16 cellular contexts compared by ENCODE assay signal in the genomic region with DNA sequence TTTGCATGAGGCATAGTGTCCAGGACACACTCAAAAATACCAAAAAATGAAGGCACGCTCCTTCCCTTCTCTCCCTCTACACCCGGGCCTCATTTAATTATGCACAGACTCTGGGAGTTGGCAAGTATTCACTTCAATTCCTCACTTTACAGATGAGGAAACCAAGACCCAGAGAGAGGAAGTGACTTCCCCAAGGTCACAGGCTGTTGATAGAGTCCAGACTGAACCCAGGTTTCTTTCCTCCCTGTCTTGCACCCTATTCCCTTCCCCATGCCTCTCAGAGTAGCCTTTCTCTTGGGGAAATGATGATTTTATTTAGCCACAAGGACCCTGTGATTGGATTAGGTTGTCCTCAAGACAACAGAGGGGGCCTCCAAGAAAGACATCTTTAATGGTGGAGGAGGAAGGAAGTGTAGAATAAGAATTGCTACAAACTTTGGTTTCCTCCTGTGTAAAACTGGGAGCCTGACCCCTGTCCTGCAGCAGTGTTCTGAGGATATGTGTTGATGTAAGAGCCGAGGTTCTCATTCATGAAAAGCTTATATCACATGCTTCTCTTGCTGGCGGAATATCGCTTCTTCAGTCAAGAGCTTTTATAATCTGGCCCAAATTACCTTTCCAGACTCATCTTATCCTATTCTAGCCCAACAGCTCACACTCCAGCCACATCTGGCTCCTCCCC. TPM values are rescaled to one million over a fixed set of nuclear protein-coding genes. Genes with fewer than 3 reads are reported as not detected.
DNase-seq lines count a peak whose midpoint lies in the region; ATAC-seq and TF ChIP-seq lines count a peak whose summit lies in the region.
"Had no signal": no experiment of that assay in that cellular context is flagged by ENCODE, and none has a peak within 500 bp of the region (broad histone marks: within the 10 kb centered on the region; RNA-seq: fewer than 3 reads in every experiment).

No MANE protein-coding gene starts in this region.

- H3K79me1 ChIP-seq in IMR-90 (ENCODE audit: low read depth in 1 of 2, low read length in 2 of 2) = no peaks in the 10 kb centered on the region

- H3K9me3 Mint-ChIP-seq in memory B cell = no peaks in the 10 kb centered on the region
- H3K9me3 Mint-ChIP-seq: immature natural killer cell; nephron; stimulated activated naive CD8-positive, alpha-beta T cell treated with anti-CD3 and anti-CD28 coated beads, Interleukin-15, Interleukin-2, amounts not matched to agents 100 ng/mL and 50 ng/mL, for 24 hours had no signal

- H3K27ac ChIP-seq in IMR-90 (ENCODE audit: insufficient read depth, low read length) = no peak overlapping the region
- H3K27ac ChIP-seq: cardiac muscle cell, vagina had no signal

- no peak overlapping the region for H2AK9ac ChIP-seq in IMR-90 (replicated peaks; ENCODE audit: low read depth, low read length, poor library complexity)

- peak overlapping the region; percentile 30; the same call in 1 of the 2 replicates for H4K91ac ChIP-seq in IMR-90 (ENCODE audit: insufficient read depth, low read depth, low read length)

- BruUV-seq in IMR-90 (replicated peaks; lab: Mats Ljungman, UMichigan) = no TSS peak

- no peaks in the 10 kb centered on the region for H4K20me1 ChIP-seq in IMR-90 (ENCODE audit: insufficient read depth, low read length)

- no peak overlapping the region for H3K4me2 ChIP-seq in IMR-90 (ENCODE audit: low read depth, low read length)

- peaks cover 6% of the 10 kb centered on the region for H3K27me3 Mint-ChIP-seq in T-helper 17 cell
- no peaks in the 10 kb centered on the region for H3K27me3 Mint-ChIP-seq in memory B cell
- H3K27me3 Mint-ChIP-seq: stimulated activated naive CD8-positive, alpha-beta T cell treated with anti-CD3 and anti-CD28 coated beads, Interleukin-15, Interleukin-2, amounts not matched to agents 100 ng/mL and 50 ng/mL, for 24 hours had no signal

- peak overlapping the region; percentile 47; the same call in 1 of the 2 replicates for H2AK5ac ChIP-seq in IMR-90 (ENCODE audit: low read depth, low read length)

- H3K18ac ChIP-seq in IMR-90 (ENCODE audit: low read depth, low read length) = peak overlapping the region; percentile 35; the same call in 1 of the 2 replicates

- no peak overlapping the region for H2BK5ac ChIP-seq in IMR-90 (ENCODE audit: low read depth, low read length, poor library complexity, severe bottlenecking)

- CTCF ChIA-PET in IMR-90 (lab: Yijun Ruan, JAX) = no interaction called here

- peak overlapping the region; percentile 32 to 77; a peak in 1 of 4 replicates for H4K8ac ChIP-seq in IMR-90 (ENCODE audit: low read depth in 2 of 2, low read length in 2 of 2)

- H3K56ac ChIP-seq in IMR-90 (ENCODE audit: extremely low read depth, insufficient read depth, low read length) = no peak overlapping the region

- intact Hi-C loops in IMR-90 (cut with micrococcal nuclease) = no loop called here

- POLR2A ChIA-PET in IMR-90 (lab: Charles Lee; ENCODE audit: unreplicated experiment) = no interaction called here

- dilution Hi-C loops in IMR-90 (cut with HindIII; ENCODE audit: low sequenced_read_pairs, unreplicated experiment) = no loop called here

- peak overlapping the region; percentile 40; the same call in 1 of the 3 replicates for H2BK15ac ChIP-seq in IMR-90 (ENCODE audit: low read depth, low read length)

- no peak for TF ChIP-seq RAD21 in IMR-90 (IDR thresholded peaks at IDR 0.05; ENCODE audit: low read length)

- H3K9me3 ChIP-seq in IMR-90 (ENCODE audit: control insufficient read depth, insufficient read depth, low read length) = no peaks in the 10 kb centered on the region
- H3K9me3 ChIP-seq in T-helper 17 cell (ENCODE audit: control insufficient read depth, low read length, poor library complexity, severe bottlenecking) = no peaks in the 10 kb centered on the region
- H3K9me3 ChIP-seq: vagina had no signal

- H4K5ac ChIP-seq in IMR-90 (ENCODE audit: low read depth, low read length) = peak overlapping the region; percentile 16

- H3K4ac ChIP-seq in IMR-90 (ENCODE audit: low read depth, low read length) = peak overlapping the region; percentile 70

- in situ Hi-C loops in IMR-90 (cut with MboI; ENCODE audit: low sequenced_read_pairs) = no loop called here

- no peak overlapping the region; the same call in 1 of the 2 replicates for H3K14ac ChIP-seq in IMR-90 (replicated peaks; ENCODE audit: low read depth, low read length)

- DNase-seq in AML-193 (lab: John Stamatoyannopoulos, UW) (peak; percentile 50 to 58), IMR-90 (no peak), T-helper 17 cell (no peak), memory B cell (ENCODE audit: low spot score in 2 of 2) (no peak), NCI-H1930 (lab: John Stamatoyannopoulos, UW) (no peak), T-helper 9 cell (no peak)
- DNase-seq in stimulated activated CD4-positive, alpha-beta T cell treated with anti-CD3 and anti-CD28 coated beads, Interleukin-2, amount 100 ng/mL, for 48 hours = no peak
- DNase-seq: immature natural killer cell, NCI-H1105, NCI-H774 had no signal

- no peak for TF ChIP-seq CTCF in IMR-90 (conservative IDR thresholded peaks at IDR 0.05; ENCODE audit: low read depth, low read length)

- H3K27me3 ChIP-seq in IMR-90 (ENCODE audit: control insufficient read depth, insufficient read depth, low read length) = no peaks in the 10 kb centered on the region
- H3K27me3 ChIP-seq: cardiac muscle cell, vagina had no signal

- peaks cover 12% of the 10 kb centered on the region for H3K9me1 ChIP-seq in IMR-90 (ENCODE audit: insufficient read depth, low read length)

- no peak for ATAC-seq in IMR-90 (ENCODE audit: low read depth)
- ATAC-seq in T-helper 17 cell = no peak
- ATAC-seq in memory B cell (ENCODE audit: low read depth) = no peak
- ATAC-seq in GM19035 (IDR thresholded peaks at IDR 0.05; ENCODE audit: unreplicated experiment) = no peak
- ATAC-seq: WTC11 had no signal

- peaks cover 7% of the 10 kb centered on the region for H3K4me1 ChIP-seq in IMR-90 (ENCODE audit: control insufficient read depth, insufficient read depth, low read length)
- H3K4me1 ChIP-seq: vagina had no signal

- H3K36me3 Mint-ChIP-seq in T-helper 17 cell (ENCODE audit: low read depth) = no peaks in the 10 kb centered on the region
- H3K36me3 Mint-ChIP-seq in memory B cell = peaks cover 2% of the 10 kb centered on the region
- H3K36me3 Mint-ChIP-seq: immature natural killer cell, WTC11 had no signal

- no peak for TF ChIP-seq POLR2A in IMR-90 (IDR thresholded peaks at IDR 0.05; ENCODE audit: low read depth, low read length)

- H2BK20ac ChIP-seq in IMR-90 (ENCODE audit: low read depth, low read length) = peak overlapping the region; percentile 64

- peak overlapping the region; percentile 14; the same call in 1 of the 2 replicates for H3K23ac ChIP-seq in IMR-90 (ENCODE audit: low read depth, low read length)

- no CpG with 5 or more reads among the region's 5 CpGs for whole genome bisulfite sequencing in IMR-90 (ENCODE audit: extremely low coverage in 2 of 2, insufficient read length in 1 of 2), 2 experiments

- H3K9ac ChIP-seq in IMR-90 (ENCODE audit: low read depth, low read length) = no peak overlapping the region

- H2AFZ ChIP-seq in IMR-90 (replicated peaks; ENCODE audit: low read length, poor library complexity) = no peak overlapping the region

- H3K4me1 Mint-ChIP-seq in T-helper 17 cell (peaks cover 11% of the 10 kb centered on the region), memory B cell (peaks cover 33% of the 10 kb centered on the region)

- H3K4me3 ChIP-seq in IMR-90 (ENCODE audit: insufficient read depth, low read depth, low read length) = no peak overlapping the region
- H3K4me3 ChIP-seq: cardiac muscle cell, vagina had no signal

- H3K27ac Mint-ChIP-seq in T-helper 17 cell (peak overlapping the region; percentile 14), memory B cell (peak overlapping the region; percentile 98)
- H3K27ac Mint-ChIP-seq: immature natural killer cell; nephron; stimulated activated naive CD8-positive, alpha-beta T cell treated with anti-CD3 and anti-CD28 coated beads, Interleukin-15, Interleukin-2, amounts not matched to agents 100 ng/mL and 50 ng/mL, for 24 hours; WTC11 had no signal

- H3K4me3 Mint-ChIP-seq in T-helper 17 cell (no peak overlapping the region), memory B cell (peak overlapping the region; percentile 19)
- H3K4me3 Mint-ChIP-seq: immature natural killer cell; nephron; stimulated activated naive CD8-positive, alpha-beta T cell treated with anti-CD3 and anti-CD28 coated beads, Interleukin-15, Interleukin-2, amounts not matched to agents 100 ng/mL and 50 ng/mL, for 24 hours; WTC11 had no signal

- H3K36me3 ChIP-seq in IMR-90 (ENCODE audit: control insufficient read depth, insufficient read depth, low read length) = no peaks in the 10 kb centered on the region
- H3K36me3 ChIP-seq: cardiac muscle cell, vagina had no signal

- H2BK120ac ChIP-seq in IMR-90 (ENCODE audit: low read depth, low read length) = peak overlapping the region; percentile 56

TF ChIP-seq in IMR-90, 13 proteins besides CTCF, POLR2A, EP300 and RAD21 (continues in another document):
- TF ChIP-seq CHD1 (IDR thresholded peaks at IDR 0.05; ENCODE audit: low read depth, low read length) (no peak), RCOR1 (IDR thresholded peaks at IDR 0.05; ENCODE audit: insufficient replicate concordance, low read length) (no peak), FOS (IDR thresholded peaks at IDR 0.05; ENCODE audit: low read depth, low read length) (no peak), MAZ (IDR thresholded peaks at IDR 0.05; ENCODE audit: borderline replicate concordance, low read depth, low read length) (no peak), CEBPB (IDR thresholded peaks at IDR 0.05; ENCODE audit: low read depth, low read length) (no peak), MAFK (IDR thresholded peaks at IDR 0.05; ENCODE audit: low read depth, low read length) (no peak), BHLHE40 (IDR thresholded peaks at IDR 0.05; ENCODE audit: low read depth, low read length) (no peak), MXI1 (IDR thresholded peaks at IDR 0.05; ENCODE audit: borderline replicate concordance, low read depth, low read length) (no peak), SMC3 (IDR thresholded peaks at IDR 0.05; ENCODE audit: low read depth, low read length) (no peak), NFE2L2 (IDR thresholded peaks at IDR 0.05; ENCODE audit: low read depth, low read length) (no peak)
- TF ChIP-seq, protein P1, sequence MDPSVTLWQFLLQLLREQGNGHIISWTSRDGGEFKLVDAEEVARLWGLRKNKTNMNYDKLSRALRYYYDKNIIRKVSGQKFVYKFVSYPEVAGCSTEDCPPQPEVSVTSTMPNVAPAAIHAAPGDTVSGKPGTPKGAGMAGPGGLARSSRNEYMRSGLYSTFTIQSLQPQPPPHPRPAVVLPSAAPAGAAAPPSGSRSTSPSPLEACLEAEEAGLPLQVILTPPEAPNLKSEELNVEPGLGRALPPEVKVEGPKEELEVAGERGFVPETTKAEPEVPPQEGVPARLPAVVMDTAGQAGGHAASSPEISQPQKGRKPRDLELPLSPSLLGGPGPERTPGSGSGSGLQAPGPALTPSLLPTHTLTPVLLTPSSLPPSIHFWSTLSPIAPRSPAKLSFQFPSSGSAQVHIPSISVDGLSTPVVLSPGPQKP (IDR thresholded peaks at IDR 0.05; ENCODE audit: borderline replicate concordance, low read depth, low read length) = no peak

RNA-seq across cellular contexts. Expression of a gene that starts 48.8 kb away (rescaled TPM):
- total RNA-seq in IMR-90 (2012; rRNA removed) = 16.9 and 17.7 TPM in 2 replicates
- 8.8 and 10.3 TPM in 2 replicates for polyA plus RNA-seq in IMR-90 (2012; rRNA removed)
- 6.3 and 10.9 TPM in 2 replicates for polyA plus RNA-seq in IMR-90 (2012; cell fraction: cytosol; rRNA removed)
- polyA plus RNA-seq in IMR-90 (2012; cell fraction: nucleus; rRNA removed; ENCODE audit: low replicate concordance) = 8.6 and 22.7 TPM in 2 replicates
- total RNA-seq in T-helper 17 cell = 10 to 100 TPM; 36.4 to 41.2 TPM

Comparison
In these comparisons a context has a peak if more than half of its experiments do, and no peak if none do; other contexts are left out.
1. DNase-seq: peak in AML-193 (2 of 2); none in IMR-90 (single experiment), T-helper 17 cell (0 of 3), memory B cell (0 of 2), stimulated activated CD4-positive, alpha-beta T cell treated with anti-CD3 and anti-CD28 coated beads, Interleukin-2, amount 100 ng/mL, for 48 hours (0 of 2), NCI-H1930 (0 of 2) and T-helper 9 cell (single experiment).